In the genomic region with DNA sequence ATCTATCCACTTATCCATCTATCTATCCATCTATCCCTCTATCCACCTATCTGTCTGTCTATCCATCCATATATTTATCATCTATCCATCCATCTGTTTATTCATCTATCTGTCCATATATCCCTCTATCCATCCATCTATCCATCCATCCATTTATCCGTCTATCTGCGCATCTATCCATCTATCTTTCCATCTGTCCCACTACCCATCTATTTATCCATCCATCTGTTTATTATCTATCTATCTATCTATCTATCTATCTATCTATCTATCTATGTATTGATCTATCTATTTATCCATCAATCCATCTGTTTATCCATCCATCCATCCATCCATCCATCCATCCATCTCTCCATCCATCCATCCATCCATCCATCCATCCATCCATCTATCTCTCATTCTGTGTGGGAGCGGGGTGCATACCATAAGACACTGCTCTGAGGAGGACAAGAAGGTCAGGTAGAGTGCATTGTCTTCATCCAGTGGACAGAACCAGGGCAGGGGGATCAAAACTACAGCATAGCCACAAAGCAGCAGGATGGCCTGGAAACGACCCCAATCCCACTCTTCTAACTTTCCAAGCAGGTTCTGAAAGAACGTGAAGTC, we compare ENCODE assay signal across 17 cellular contexts. TPM values are rescaled to one million over a fixed set of nuclear protein-coding genes. Genes with fewer than 3 reads are reported as not detected.
"Had no signal": no experiment of that assay in that cellular context is flagged by ENCODE, and none has a peak within 500 bp of the region (broad histone marks: within the 10 kb centered on the region; RNA-seq: fewer than 3 reads in every experiment).

No MANE protein-coding gene starts in this region.

- H3K9me3 ChIP-seq: ascending aorta, colonic mucosa, SK-N-SH, uterus had no signal

- H3K4me1 ChIP-seq: colonic mucosa, foreskin keratinocyte, tibial artery, uterus had no signal

- ATAC-seq: foreskin keratinocyte; stimulated activated naive CD8-positive, alpha-beta T cell treated with anti-CD3 and anti-CD28 coated beads, Interleukin-15, Interleukin-2, amounts not matched to agents 100 U/mL and 50 U/mL, for 24 hours had no signal

- H3K27ac ChIP-seq: ascending aorta, colonic mucosa, foreskin keratinocyte, hepatocyte, tibial artery, uterus had no signal

- H3K4me3 Mint-ChIP-seq: central memory CD8-positive, alpha-beta T cell; nephron had no signal

- H3K27me3 Mint-ChIP-seq: central memory CD8-positive, alpha-beta T cell had no signal

- H3K27ac Mint-ChIP-seq: nephron had no signal

- H3K9me3 Mint-ChIP-seq: central memory CD8-positive, alpha-beta T cell; nephron had no signal

- DNase-seq: activated CD4-positive, alpha-beta T cell treated with anti-CD3 and anti-CD28 coated beads for 1 hour; activated naive CD4-positive, alpha-beta T cell treated with Interleukin-2 at 50 U/mL for 16 hours; colonic mucosa; foreskin keratinocyte; mesendoderm; retina; SK-N-SH; spleen; stimulated activated naive CD8-positive, alpha-beta T cell treated with anti-CD3 and anti-CD28 coated beads, Interleukin-15, Interleukin-2, amounts not matched to agents 100 U/mL and 50 U/mL, for 24 hours; substantia nigra; tibial artery; uterus had no signal

- H3K27me3 ChIP-seq: ascending aorta, colonic mucosa, foreskin keratinocyte, hepatocyte, spleen, tibial artery, uterus had no signal

- H3K36me3 ChIP-seq: ascending aorta, colonic mucosa, spleen, tibial artery, uterus had no signal

- H3K4me3 ChIP-seq: ascending aorta, colonic mucosa, hepatocyte, spleen, tibial artery, uterus had no signal

RNA-seq across cellular contexts. Expression of gene ENPP6, which starts 53.2 kb away (rescaled TPM):
- total RNA-seq: ascending aorta, epithelial cell of proximal tubule, foreskin keratinocyte had no signal
